6 cellular contexts compared by ENCODE assay signal in the genomic region with DNA sequence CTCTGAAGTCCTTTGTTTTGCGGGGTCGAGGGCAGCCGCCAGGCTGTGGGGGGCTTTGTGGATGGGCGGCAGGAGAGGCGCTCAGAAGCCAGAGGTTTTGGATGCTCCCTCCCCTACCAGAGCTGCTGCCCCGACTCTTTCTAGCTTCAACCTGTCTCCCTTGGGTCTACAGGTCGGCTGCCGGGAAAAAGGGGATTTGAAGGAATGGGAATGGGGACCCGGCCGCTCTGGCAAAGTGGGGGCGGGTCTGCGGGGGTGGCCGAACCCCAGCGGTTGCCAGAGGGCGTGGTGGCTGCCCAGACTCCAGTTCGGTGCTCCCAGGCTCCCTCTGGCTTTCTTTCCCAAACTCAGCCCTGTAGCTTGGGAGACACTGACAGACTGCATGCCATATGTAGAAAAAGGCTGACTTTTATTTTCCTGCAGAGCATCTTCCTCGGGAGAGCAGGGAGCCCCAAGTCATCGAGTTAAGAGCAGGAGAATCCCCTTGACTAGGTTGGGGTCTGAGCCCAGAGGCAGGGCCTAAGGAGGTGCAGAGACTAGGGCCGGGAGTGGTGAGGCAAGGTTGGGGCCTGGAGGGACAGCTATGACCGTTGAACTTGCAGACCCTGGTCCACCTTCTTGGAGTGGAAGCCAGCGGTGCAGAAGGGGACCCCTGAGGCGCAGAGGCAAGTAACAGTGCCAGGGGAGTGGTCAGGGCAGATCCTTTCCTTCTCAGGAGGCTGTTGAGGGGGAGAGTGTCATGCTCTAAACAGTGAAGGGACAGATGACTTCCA. TPM values are rescaled to one million over a fixed set of nuclear protein-coding genes. Genes with fewer than 3 reads are reported as not detected.
DNase-seq lines count a peak whose midpoint lies in the region; ATAC-seq and TF ChIP-seq lines count a peak whose summit lies in the region.

No MANE protein-coding gene starts in this region.

- H3K27me3 ChIP-seq in ascending aorta = no peaks in the 10 kb centered on the region

- TF ChIP-seq CTCF in HEK293 (tag by site-specific recombination; IDR thresholded peaks at IDR 0.05) (peak; percentile 55; the same call in 1 of the 2 replicates), ascending aorta (IDR thresholded peaks at IDR 0.05) (peak; percentile 23 to 54 (median 25))

- H3K27ac ChIP-seq in HEK293 (ENCODE audit: extremely low read depth, low read depth, low read length) (peak overlapping the region; percentile 94), ascending aorta (peak overlapping the region; percentile 99)

- peaks cover 0 to 6% of the 10 kb centered on the region in 2 experiments; a peak in 2 of 3 replicates for H3K36me3 ChIP-seq in HEK293 (ENCODE audit: control insufficient read depth in 2 of 2, insufficient read depth in 1 of 2, low read length in 2 of 2)
- no peaks in the 10 kb centered on the region for H3K36me3 ChIP-seq in ascending aorta

- DNase-seq in ascending aorta (ENCODE audit: low spot score in 2 of 2) (no peak), myocyte (ENCODE audit: low read depth) (peak; percentile 78), HuH-7.5 (ENCODE audit: low spot score) (no peak), 8988T (no peak)

- CTCF ChIA-PET in HEK293 (lab: Yijun Ruan, JAX) = interaction anchor here (0.5 to 5.4 kb wide), 16 partner anchors 10 to 141 kb away, joined by 3 to 45 read pairs (median 4); partner anchors contain the start of genes DHX16 and MDC1

- H3K4me3 ChIP-seq in HEK293 (ENCODE audit: low read depth, low read length) (peak overlapping the region; percentile 52), ascending aorta (peak overlapping the region; percentile 75 to 91)

- H3K9me3 ChIP-seq in HEK293 (ENCODE audit: control insufficient read depth, insufficient read depth, low read depth, low read length) (no peaks in the 10 kb centered on the region), ascending aorta (no peaks in the 10 kb centered on the region)

- intact Hi-C loops in ascending aorta (cut with DNase I) = loop anchor here (1.0 kb wide), 1 partner anchor 29 kb away; the partner anchor contains the start of gene MDC1

- no peak for ATAC-seq in GM21390 (IDR thresholded peaks at IDR 0.05; ENCODE audit: unreplicated experiment)

- H3K4me1 ChIP-seq in HEK293 (ENCODE audit: control insufficient read depth, insufficient read depth, low read length) = peaks cover 23% of the 10 kb centered on the region
- H3K4me1 ChIP-seq in ascending aorta = peaks cover 7 to 27% of the 10 kb centered on the region in 2 donors

- POLR2A ChIA-PET in HEK293 (lab: Yijun Ruan, JAX) = interaction anchor here (0.6 to 14.5 kb wide), 16 partner anchors 9 to 471 kb away, joined by 3 to 235 read pairs (median 3); partner anchors contain the start of genes DHX16, FLOT1, IER3 and MDC1

TF ChIP-seq in HEK293, 187 proteins besides CTCF, POLR2A, EP300 and RAD21 (continues in another document):
- TF ChIP-seq KLF17 (tag by site-specific recombination; IDR thresholded peaks at IDR 0.05) = no peak
- no peak for TF ChIP-seq ZNF513 (tag by site-specific recombination; IDR thresholded peaks at IDR 0.05)
- TF ChIP-seq ZNF610 (tag by site-specific recombination; IDR thresholded peaks at IDR 0.05; ENCODE audit: borderline replicate concordance) = no peak
- TF ChIP-seq ZNF76 (tag by site-specific recombination; IDR thresholded peaks at IDR 0.05; ENCODE audit: borderline replicate concordance, low read depth) = peak; percentile 60
- no peak for TF ChIP-seq ZNF19 (tag by site-specific recombination; IDR thresholded peaks at IDR 0.05; ENCODE audit: low read depth)
- no peak for TF ChIP-seq ZNF776 (tag by site-specific recombination; IDR thresholded peaks at IDR 0.05; ENCODE audit: borderline replicate concordance)
- TF ChIP-seq ZSCAN4 (tag by site-specific recombination; IDR thresholded peaks at IDR 0.05) = no peak
- TF ChIP-seq MZF1 (tag by site-specific recombination; IDR thresholded peaks at IDR 0.05; ENCODE audit: borderline replicate concordance) = peak; percentile 34; the same call in 1 of the 2 replicates
- TF ChIP-seq, protein P1, sequence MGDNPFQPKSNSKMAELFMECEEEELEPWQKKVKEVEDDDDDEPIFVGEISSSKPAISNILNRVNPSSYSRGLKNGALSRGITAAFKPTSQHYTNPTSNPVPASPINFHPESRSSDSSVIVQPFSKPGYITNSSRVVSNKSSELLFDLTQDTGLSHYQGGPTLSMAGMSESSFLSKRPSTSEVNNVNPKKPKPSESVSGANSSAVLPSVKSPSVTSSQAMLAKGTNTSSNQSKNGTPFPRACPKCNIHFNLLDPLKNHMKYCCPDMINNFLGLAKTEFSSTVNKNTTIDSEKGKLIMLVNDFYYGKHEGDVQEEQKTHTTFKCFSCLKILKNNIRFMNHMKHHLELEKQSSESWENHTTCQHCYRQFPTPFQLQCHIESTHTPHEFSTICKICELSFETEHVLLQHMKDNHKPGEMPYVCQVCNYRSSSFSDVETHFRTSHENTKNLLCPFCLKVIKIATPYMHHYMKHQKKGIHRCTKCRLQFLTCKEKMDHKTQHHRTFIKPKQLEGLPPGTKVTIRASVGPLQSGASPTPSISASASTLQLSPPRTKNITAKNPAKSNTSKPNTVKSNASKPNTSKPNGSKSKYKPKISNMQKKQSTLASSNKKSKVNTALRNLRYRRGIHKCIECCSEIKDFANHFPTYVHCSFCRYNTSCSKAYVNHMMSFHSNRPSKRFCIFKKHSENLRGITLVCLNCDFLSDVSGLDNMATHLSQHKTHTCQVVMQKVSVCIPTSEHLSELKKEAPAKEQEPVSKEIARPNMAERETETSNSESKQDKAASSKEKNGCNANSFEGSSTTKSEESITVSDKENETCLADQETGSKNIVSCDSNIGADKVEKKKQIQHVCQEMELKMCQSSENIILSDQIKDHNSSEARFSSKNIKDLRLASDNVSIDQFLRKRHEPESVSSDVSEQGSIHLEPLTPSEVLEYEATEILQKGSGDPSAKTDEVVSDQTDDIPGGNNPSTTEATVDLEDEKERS (tag by site-specific recombination; IDR thresholded peaks at IDR 0.05) = no peak
- TF ChIP-seq ZFHX2 (tag by site-specific recombination; conservative IDR thresholded peaks at IDR 0.05) = 0 out of 2 replicates have a peak, but pooled peaks have one; percentile 4
- TF ChIP-seq ZNF558 (tag by site-specific recombination; IDR thresholded peaks at IDR 0.05) = no peak
- no peak for TF ChIP-seq HOXA7 (CRISPR knock-in tag; IDR thresholded peaks at IDR 0.05; ENCODE audit: borderline replicate concordance)
- TF ChIP-seq, protein P2, sequence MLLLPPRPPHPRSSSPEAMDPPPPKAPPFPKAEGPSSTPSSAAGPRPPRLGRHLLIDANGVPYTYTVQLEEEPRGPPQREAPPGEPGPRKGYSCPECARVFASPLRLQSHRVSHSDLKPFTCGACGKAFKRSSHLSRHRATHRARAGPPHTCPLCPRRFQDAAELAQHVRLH (tag by site-specific recombination; IDR thresholded peaks at IDR 0.05) = no peak
- TF ChIP-seq ZNF561 (tag by site-specific recombination; IDR thresholded peaks at IDR 0.05; ENCODE audit: borderline replicate concordance) = no peak
- TF ChIP-seq ZNF571 (tag by site-specific recombination; IDR thresholded peaks at IDR 0.05) = no peak
- no peak for TF ChIP-seq ZBTB8A (tag by site-specific recombination; IDR thresholded peaks at IDR 0.05)
- TF ChIP-seq ZNF404 (tag by site-specific recombination; IDR thresholded peaks at IDR 0.05) = no peak
- no peak for TF ChIP-seq YY1 (tag by site-specific recombination; IDR thresholded peaks at IDR 0.05)
- peak; percentile 66 for TF ChIP-seq ZNF335 (tag by site-specific recombination; conservative IDR thresholded peaks at IDR 0.05)

RNA-seq across cellular contexts. Expression of gene PPP1R18, which starts 1.4 kb away (rescaled TPM):
- total RNA-seq in ascending aorta (83.3 TPM), myocyte (89.3 and 103 TPM in 2 replicates)
- 105 TPM for polyA plus RNA-seq in myocyte (2012)

RNA-seq across cellular contexts. Expression of gene NRM, which starts 2.9 kb away (rescaled TPM):
- total RNA-seq in ascending aorta = 25.1 TPM
- 2.9 and 4.5 TPM in 2 replicates for total RNA-seq in myocyte
- polyA plus RNA-seq in myocyte (2012) = 19.4 TPM

RNA-seq across cellular contexts. Expression of gene DHX16, which starts 15.0 kb away (rescaled TPM):
- total RNA-seq in ascending aorta = 39.2 TPM
- 25.3 and 28.8 TPM in 2 replicates for total RNA-seq in myocyte
- polyA plus RNA-seq in myocyte (2012) = 30.4 TPM

RNA-seq across cellular contexts. Expression of gene MDC1, which starts 29.2 kb away (rescaled TPM):
- total RNA-seq in ascending aorta (27.1 TPM), myocyte (8.0 and 8.2 TPM in 2 replicates)
- polyA plus RNA-seq in myocyte (2012) = 17.6 TPM

RNA-seq across cellular contexts. Expression of gene TUBB, which starts 32.3 kb away (rescaled TPM):
- 537 TPM for total RNA-seq in ascending aorta
- total RNA-seq in myocyte = 562 and 698 TPM in 2 replicates
- polyA plus RNA-seq in myocyte (2012) = 954 TPM
